ENCODE assay signal across 23 cellular contexts in genomic region chr18:63464434-63464833, GRCh38. TPM values are rescaled to one million over a fixed set of nuclear protein-coding genes. Genes with fewer than 3 reads are reported as not detected.
DNase-seq lines count a peak whose midpoint lies in the region; ATAC-seq, FAIRE-seq and TF ChIP-seq lines count a peak whose summit lies in the region.
"Had no signal": no experiment of that assay in that cellular context is flagged by ENCODE, and none has a peak within 500 bp of the region (broad histone marks: within the 10 kb centered on the region; RNA-seq: fewer than 3 reads in every experiment).

No MANE protein-coding gene starts in this region.

- H4K5ac ChIP-seq in H1 (ENCODE audit: insufficient read length, low read depth, low read length): no peak overlapping the region

- no peak overlapping the region for H3K4me2 ChIP-seq in H1 (ENCODE audit: insufficient read depth in 1 of 2, low read depth in 2 of 2, low read length in 2 of 2)

- CTCF ChIA-PET in H1 (lab: Charles Lee; ENCODE audit: partially characterized antibody): interaction anchor here (1.4 to 1.9 kb wide), 3 partner anchors 26 to 142 kb away, joined by 3 to 5 read pairs (median 5); no protein-coding TSS in a partner anchor

- no peak for TF ChIP-seq EP300 in H1 (IDR thresholded peaks at IDR 0.05; ENCODE audit: borderline replicate concordance in 1 of 2, low read depth in 2 of 2, low read length in 2 of 2)

- H3K4me3 Mint-ChIP-seq in stimulated activated naive CD8-positive, alpha-beta T cell treated with anti-CD3 and anti-CD28 coated beads, Interleukin-15, amount 100 ng/mL, for 72 hours: no peak overlapping the region
- H3K4me3 Mint-ChIP-seq in activated T-helper 17 cell treated with anti-CD3 and anti-CD28 coated beads, Interleukin-2, amount 50 U/mL, for 72 hours: peak overlapping the region; percentile 18
- H3K4me3 Mint-ChIP-seq: CD4-positive, alpha-beta memory T cell; H9 had no signal

- no peaks in the 10 kb centered on the region for H3K36me3 ChIP-seq in H1 (ENCODE audit: control insufficient read depth in 2 of 4, insufficient read depth in 4 of 4, low read length in 3 of 4)

- no peak overlapping the region for H2BK12ac ChIP-seq in H1 (ENCODE audit: low read depth, low read length)

- no peak overlapping the region for H3K27ac Mint-ChIP-seq in stimulated activated naive CD8-positive, alpha-beta T cell treated with anti-CD3 and anti-CD28 coated beads, Interleukin-15, amount 100 ng/mL, for 72 hours
- peak overlapping the region; percentile 58 for H3K27ac Mint-ChIP-seq in activated T-helper 17 cell treated with anti-CD3 and anti-CD28 coated beads, Interleukin-2, amount 50 U/mL, for 72 hours
- H3K27ac Mint-ChIP-seq: CD4-positive, alpha-beta memory T cell; H9 had no signal

- DNase-seq in stimulated activated naive CD8-positive, alpha-beta T cell treated with anti-CD3 and anti-CD28 coated beads, Interleukin-15, Interleukin-2, amounts not matched to agents 100 U/mL and 50 U/mL, for 24 hours: no peak
- no peak for DNase-seq in stimulated activated naive CD8-positive, alpha-beta T cell treated with anti-CD3 and anti-CD28 coated beads, Interleukin-15, amount 100 ng/mL, for 72 hours
- DNase-seq in H1 (ENCODE audit: low read depth in 1 of 2, low spot score in 2 of 2) (no peak), OCI-M1 (lab: John Stamatoyannopoulos, UW) (no peak), germinal center (ENCODE audit: low spot score) (no peak)
- DNase-seq: 8988T; C1 segment of cervical spinal cord; Calu3; CD4-positive, alpha-beta memory T cell; COR-L47; DMS53; DMS79 treated with DMSO at 0.1 percent for 48 hours; GF-D8; H9 had no signal

- no peaks in the 10 kb centered on the region for H3K4me1 ChIP-seq in H1 (replicated peaks in 1 of 4; ENCODE audit: control insufficient read depth in 3 of 4, insufficient read depth in 4 of 4, low read length in 3 of 4)

- peaks cover 6% of the 10 kb centered on the region for H3K4me1 Mint-ChIP-seq in stimulated activated naive CD8-positive, alpha-beta T cell treated with anti-CD3 and anti-CD28 coated beads, Interleukin-15, amount 100 ng/mL, for 72 hours
- H3K4me1 Mint-ChIP-seq in activated T-helper 17 cell treated with anti-CD3 and anti-CD28 coated beads, Interleukin-2, amount 50 U/mL, for 72 hours: peaks cover 8% of the 10 kb centered on the region
- H3K4me1 Mint-ChIP-seq: CD4-positive, alpha-beta memory T cell; H9 had no signal

- 93% methylated on average over 2 of the region's 2 CpGs; no CpG with 5 or more reads in 1 of the 2 experiments for whole genome bisulfite sequencing in H1 (ENCODE audit: extremely low coverage in 1 of 2, insufficient coverage in 1 of 2, insufficient read length in 1 of 2, insufficient replicate concordance in 2 of 2, low coverage in 1 of 2, low lambda C conversion rate in 2 of 2, missing lambda C conversion rate in 1 of 2), 2 experiments

- H3K14ac ChIP-seq in H1 (ENCODE audit: insufficient read length): no peak overlapping the region

- H3K23me2 ChIP-seq in H1 (ENCODE audit: low read depth, low read length): no peaks in the 10 kb centered on the region

- no peak overlapping the region for H2BK15ac ChIP-seq in H1 (ENCODE audit: low read length)

- H2BK120ac ChIP-seq in H1 (replicated peaks; ENCODE audit: low read depth, low read length): no peak overlapping the region

- no peak overlapping the region for H3K9ac ChIP-seq in H1 (replicated peaks in 1 of 4; ENCODE audit: extremely low read depth in 1 of 4, low read depth in 3 of 4, low read length in 3 of 4)

- peak; percentile 6 for ATAC-seq in stimulated activated naive CD8-positive, alpha-beta T cell treated with anti-CD3 and anti-CD28 coated beads, Interleukin-15, Interleukin-2, amounts not matched to agents 100 U/mL and 50 U/mL, for 24 hours
- no peak for ATAC-seq in stimulated activated naive CD8-positive, alpha-beta T cell treated with anti-CD3 and anti-CD28 coated beads, Interleukin-15, amount 100 ng/mL, for 72 hours
- peak; percentile 67 for ATAC-seq in activated T-helper 17 cell treated with anti-CD3 and anti-CD28 coated beads, Interleukin-2, amount 50 U/mL, for 72 hours (replicated peaks)
- no peak for ATAC-seq in GM21360 (IDR thresholded peaks at IDR 0.05; ENCODE audit: unreplicated experiment)
- ATAC-seq: HCT116 had no signal

- POLR2A ChIA-PET in H1 (lab: Charles Lee; ENCODE audit: partially characterized antibody): no interaction called here

- no peak overlapping the region for H3K4ac ChIP-seq in H1 (replicated peaks; ENCODE audit: insufficient read length, low read depth, low read length)

- no peak overlapping the region for H3K18ac ChIP-seq in H1 (ENCODE audit: extremely low read depth, low read length)

- no peaks in the 10 kb centered on the region for H4K20me1 ChIP-seq in H1 (replicated peaks in 1 of 2; ENCODE audit: control insufficient read depth in 1 of 2, insufficient read depth in 2 of 2, low read length in 2 of 2)

- no peak overlapping the region for H4K8ac ChIP-seq in H1 (ENCODE audit: extremely low read depth, insufficient read depth, low read length)

- H3K27me3 ChIP-seq in H1 (replicated peaks in 1 of 4; ENCODE audit: control insufficient read depth in 3 of 4, extremely low read depth in 1 of 4, insufficient read depth in 3 of 4, low read length in 3 of 4): peaks cover 0 to 1% (median 0%) of the 10 kb centered on the region in 4 experiments; a peak in 2 of 7 replicates

- peaks cover 22% of the 10 kb centered on the region for H3K27me3 Mint-ChIP-seq in stimulated activated naive CD8-positive, alpha-beta T cell treated with anti-CD3 and anti-CD28 coated beads, Interleukin-15, amount 100 ng/mL, for 72 hours
- peaks cover 21% of the 10 kb centered on the region for H3K27me3 Mint-ChIP-seq in activated T-helper 17 cell treated with anti-CD3 and anti-CD28 coated beads, Interleukin-2, amount 50 U/mL, for 72 hours

- TF ChIP-seq RAD21 in H1 (IDR thresholded peaks at IDR 0.05 in 1 of 2, conservative IDR thresholded peaks at IDR 0.05 in 1 of 2; ENCODE audit: low read depth in 2 of 2, low read length in 2 of 2): no peak

- no peaks in the 10 kb centered on the region for H3K9me3 Mint-ChIP-seq in stimulated activated naive CD8-positive, alpha-beta T cell treated with anti-CD3 and anti-CD28 coated beads, Interleukin-15, amount 100 ng/mL, for 72 hours
- no peaks in the 10 kb centered on the region for H3K9me3 Mint-ChIP-seq in activated T-helper 17 cell treated with anti-CD3 and anti-CD28 coated beads, Interleukin-2, amount 50 U/mL, for 72 hours
- H3K9me3 Mint-ChIP-seq: CD4-positive, alpha-beta memory T cell; H9 had no signal

- H3K36me3 Mint-ChIP-seq in activated T-helper 17 cell treated with anti-CD3 and anti-CD28 coated beads, Interleukin-2, amount 50 U/mL, for 72 hours (ENCODE audit: low read depth): no peaks in the 10 kb centered on the region
- H3K36me3 Mint-ChIP-seq: CD4-positive, alpha-beta memory T cell had no signal

- H2BK5ac ChIP-seq in H1 (ENCODE audit: low read depth, low read length): no peak overlapping the region

- TF ChIP-seq POLR2A in H1 (IDR thresholded peaks at IDR 0.05; ENCODE audit: control extremely low read depth in 1 of 2, low read depth in 2 of 2, low read length in 2 of 2): no peak

- H3K27ac ChIP-seq in H1 (ENCODE audit: low read depth, low read length): no peak overlapping the region

- FAIRE-seq in H1 (lab: Jason Lieb, UNC): no peak
- FAIRE-seq: GM12891, GM18507 had no signal

- no peak for TF ChIP-seq CTCF in H1 (IDR thresholded peaks at IDR 0.05; ENCODE audit: control extremely low read depth in 1 of 3, insufficient read depth in 1 of 3, low read depth in 1 of 3, low read length in 3 of 3)

- no peak overlapping the region for H2AK5ac ChIP-seq in H1 (ENCODE audit: low read depth, low read length)

- no peaks in the 10 kb centered on the region for H3K9me3 ChIP-seq in H1 (ENCODE audit: insufficient read depth in 2 of 2, low read depth in 1 of 2, low read length in 1 of 2)

- no peak overlapping the region for H3K23ac ChIP-seq in H1 (ENCODE audit: insufficient read length)

- H2BK20ac ChIP-seq in H1 (ENCODE audit: low read length): no peak overlapping the region

- no peak overlapping the region for H3K4me3 ChIP-seq in H1 (ENCODE audit: extremely low read depth in 1 of 4, insufficient read depth in 2 of 4, low read depth in 3 of 4, low read length in 4 of 4)

- H3K56ac ChIP-seq in H1 (replicated peaks; ENCODE audit: insufficient read length, low read depth, low read length): no peak overlapping the region

- no peaks in the 10 kb centered on the region for H3K79me2 ChIP-seq in H1 (ENCODE audit: control insufficient read depth in 1 of 2, insufficient read depth in 2 of 2, low read length in 2 of 2)

- H3K79me1 ChIP-seq in H1 (ENCODE audit: low read depth, low read length): no peaks in the 10 kb centered on the region

- H2AFZ ChIP-seq in H1 (ENCODE audit: low read length): no peak overlapping the region

- no peak overlapping the region for H4K91ac ChIP-seq in H1 (replicated peaks; ENCODE audit: insufficient read length, low read length)

TF ChIP-seq in H1, 55 proteins besides CTCF, POLR2A, EP300 and RAD21:
- TF ChIP-seq KDM1A (IDR thresholded peaks at IDR 0.05; ENCODE audit: borderline replicate concordance, low read length) (no peak), MAFK (IDR thresholded peaks at IDR 0.05; ENCODE audit: low read depth, low read length) (peak; percentile 66; the same call in 1 of the 2 replicates)

RNA-seq across cellular contexts. Expression of gene SERPINB5, which starts 12.3 kb away (rescaled TPM):
- not detected for total RNA-seq in activated T-helper 17 cell treated with anti-CD3 and anti-CD28 coated beads, Interleukin-2, amount 50 U/mL, for 72 hours
- 0.23 TPM in 1 of 2 replicates, not detected in the other for total RNA-seq in H1 (2021; fragmentation: NEBNext Ultra II Directional; extraction: Animal tissue kit (Norgen Biotek cat#: 25700))
- polyA plus RNA-seq in H1 (2011; rRNA removed): 0.03 TPM in 1 of 2 replicates, not detected in the other
- not detected for polyA plus RNA-seq in H1 (2011; cell fraction: cytosol; rRNA removed)
- polyA plus RNA-seq in H1 (2011; cell fraction: nucleus; rRNA removed): 0.06 TPM
- not detected in 4 replicates for polyA plus RNA-seq in H1 (2012, experiment 1 of 2)
- polyA plus RNA-seq in H1 (2012, experiment 2 of 2): not detected
- 0.16 TPM for polyA plus RNA-seq in H1 (2013, experiment 1 of 2)
- polyA plus RNA-seq in H1 (2013, experiment 2 of 2): 0.20 TPM
- 0.06 TPM in 1 of 2 replicates, not detected in the other for polyA minus RNA-seq in H1 (2011; rRNA and poly(A)+ RNA removed)
- polyA minus RNA-seq in H1 (2011; cell fraction: cytosol; rRNA and poly(A)+ RNA removed): not detected
- polyA minus RNA-seq in H1 (2011; cell fraction: nucleus; rRNA and poly(A)+ RNA removed): 1.5 TPM
- total RNA-seq: CD4-positive, alpha-beta memory T cell; Daoy; G401; H4; H9 had no signal
- polyA plus RNA-seq: BJ; CD4-positive, alpha-beta memory T cell had no signal

RNA-seq across cellular contexts. Expression of gene VPS4B, which starts 42.2 kb away (rescaled TPM):
- total RNA-seq in activated T-helper 17 cell treated with anti-CD3 and anti-CD28 coated beads, Interleukin-2, amount 50 U/mL, for 72 hours: 10 to 100 TPM; 63.8 to 72.3 TPM
- 42.7 and 45.3 TPM in 2 replicates for total RNA-seq in H1 (2021; fragmentation: NEBNext Ultra II Directional; extraction: Animal tissue kit (Norgen Biotek cat#: 25700))
- polyA plus RNA-seq in H1 (2011; rRNA removed): 6.1 and 7.2 TPM in 2 replicates
- polyA plus RNA-seq in H1 (2011; cell fraction: cytosol; rRNA removed): 13.1 TPM
- 7.1 TPM for polyA plus RNA-seq in H1 (2011; cell fraction: nucleus; rRNA removed)
- 16.0 to 22.9 TPM (median 21.4 TPM) in 4 replicates for polyA plus RNA-seq in H1 (2012, experiment 1 of 2)
- 2.4 TPM for polyA plus RNA-seq in H1 (2012, experiment 2 of 2)
- 35.9 TPM for polyA plus RNA-seq in H1 (2013, experiment 1 of 2)
- 38.3 TPM for polyA plus RNA-seq in H1 (2013, experiment 2 of 2)
- 18.8 and 23.5 TPM in 2 replicates for polyA minus RNA-seq in H1 (2011; rRNA and poly(A)+ RNA removed)
- 24.4 TPM for polyA minus RNA-seq in H1 (2011; cell fraction: cytosol; rRNA and poly(A)+ RNA removed)
- polyA minus RNA-seq in H1 (2011; cell fraction: nucleus; rRNA and poly(A)+ RNA removed): 28.9 TPM

Comparison
In these comparisons a context has a peak if more than half of its experiments do, and no peak if none do; other contexts are left out.
1. ATAC-seq: peak in stimulated activated naive CD8-positive, alpha-beta T cell treated with anti-CD3 and anti-CD28 coated beads, Interleukin-15, Interleukin-2, amounts not matched to agents 100 U/mL and 50 U/mL, for 24 hours (single experiment) and activated T-helper 17 cell treated with anti-CD3 and anti-CD28 coated beads, Interleukin-2, amount 50 U/mL, for 72 hours (single experiment); none in stimulated activated naive CD8-positive, alpha-beta T cell treated with anti-CD3 and anti-CD28 coated beads, Interleukin-15, amount 100 ng/mL, for 72 hours (single experiment) and GM21360 (single experiment).